ENCODE assay signal across 21 cellular contexts in the genomic region with DNA sequence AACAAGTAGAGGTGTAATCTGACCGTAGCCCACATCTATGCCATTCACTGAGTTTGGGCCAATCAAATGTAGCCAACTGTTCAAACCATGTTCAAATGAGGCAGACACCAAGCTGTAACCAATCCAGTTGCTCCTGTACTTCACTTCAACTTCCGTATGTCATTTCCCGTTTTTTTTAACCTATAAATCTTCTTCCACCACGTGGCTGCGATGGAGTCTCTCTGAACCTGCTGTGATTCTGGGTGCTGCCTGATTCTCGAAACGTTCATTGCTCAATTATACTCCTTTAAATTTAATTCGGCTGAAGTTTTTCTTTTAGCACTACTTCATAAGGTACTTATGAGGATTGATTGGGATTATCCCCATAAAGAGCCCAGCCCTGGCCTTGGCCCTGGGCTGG.
DNase-seq lines count a peak whose midpoint lies in the region; ATAC-seq, FAIRE-seq and TF ChIP-seq lines count a peak whose summit lies in the region.
"Had no signal": no experiment of that assay in that cellular context is flagged by ENCODE, and none has a peak within 500 bp of the region (broad histone marks: within the 10 kb centered on the region; RNA-seq: fewer than 3 reads in every experiment).

No MANE protein-coding gene starts in this region.

- H3K36me3 Mint-ChIP-seq in Calu3 (ENCODE audit: insufficient read depth, unreplicated experiment), result peaks cover 14% of the 10 kb centered on the region

- CTCF ChIA-PET in Calu3 (lab: Charles Lee), result interaction anchor here (0.6 to 1.6 kb wide), 11 partner anchors 36 to 123 kb away, joined by 3 to 10 read pairs (median 3); no protein-coding TSS in a partner anchor

- no peak for DNase-seq in Calu3
- peak; percentile 81 to 93 for DNase-seq in NCI-H524 (lab: John Stamatoyannopoulos, UW)
- DNase-seq in body of pancreas, result no peak
- no peak for DNase-seq in pancreas
- DNase-seq in SHP77 (lab: John Stamatoyannopoulos, UW), result no peak
- DNase-seq: CD4-positive, alpha-beta T cell; COR-L47; DMS 273 treated with DMSO at 0.1 percent for 48 hours; DMS79 treated with DMSO at 0.1 percent for 48 hours; HCEC 1CT; KG1; NCI-H1417 treated with DMSO at 0.1 percent for 48 hours; NCI-H1930; NCI-H510A; NCI-H774 had no signal

- peak overlapping the region; percentile 34 to 78 (median 71) for H3K27ac ChIP-seq in body of pancreas
- peak overlapping the region; percentile 57 to 82 (median 64) for H3K27ac ChIP-seq in pancreas
- H3K27ac ChIP-seq: SJSA1 had no signal

- H3K27me3 ChIP-seq in body of pancreas (no peaks in the 10 kb centered on the region), pancreas (no peaks in the 10 kb centered on the region)
- H3K27me3 ChIP-seq: SJSA1 had no signal

- intact Hi-C loops in Calu3 (cut with micrococcal nuclease; ENCODE audit: unreplicated experiment), result loop anchor here (5.0 to 10.0 kb wide), 2 partner anchors 61 to 623 kb away; no protein-coding TSS in a partner anchor
- intact Hi-C loops in body of pancreas (cut with DNase I), result no loop called here
- intact Hi-C loops in pancreas (cut with DNase I), result no loop called here

- BruUV-seq in Calu3 (replicated peaks; lab: Mats Ljungman, UMichigan), result no TSS peak

- peaks cover 28% of the 10 kb centered on the region for H3K4me1 Mint-ChIP-seq in Calu3 (ENCODE audit: low read depth, unreplicated experiment)
- H3K4me1 Mint-ChIP-seq: GM23338 had no signal

- TF ChIP-seq CTCF in Calu3 (IDR thresholded peaks at IDR 0.05; ENCODE audit: unreplicated experiment), result no peak
- no peak for TF ChIP-seq CTCF in body of pancreas (IDR thresholded peaks at IDR 0.05)
- TF ChIP-seq CTCF in pancreas (IDR thresholded peaks at IDR 0.05), result no peak

- H3K9me3 ChIP-seq in body of pancreas (no peaks in the 10 kb centered on the region), pancreas (no peaks in the 10 kb centered on the region)
- H3K9me3 ChIP-seq: SJSA1 had no signal

- peaks cover 13% of the 10 kb centered on the region for H3K9me3 Mint-ChIP-seq in Calu3 (ENCODE audit: low read depth, unreplicated experiment)
- H3K9me3 Mint-ChIP-seq: GM23338 had no signal

- peak overlapping the region; percentile 92 for H3K27ac Mint-ChIP-seq in Calu3 (ENCODE audit: unreplicated experiment)
- H3K27ac Mint-ChIP-seq: CD4-positive, alpha-beta T cell; GM23338 had no signal

- ATAC-seq in body of pancreas (no peak), pancreas (no peak), GM19463 (IDR thresholded peaks at IDR 0.05; ENCODE audit: unreplicated experiment) (no peak), GM18861 (IDR thresholded peaks at IDR 0.05; ENCODE audit: unreplicated experiment) (no peak), HG02852 (IDR thresholded peaks at IDR 0.05; ENCODE audit: unreplicated experiment) (no peak)
- ATAC-seq: GM23338 had no signal

- no peak overlapping the region for H3K4me3 ChIP-seq in body of pancreas
- H3K4me3 ChIP-seq in pancreas, result no peak overlapping the region
- H3K4me3 ChIP-seq: GM23338, SJSA1 had no signal

- 91 to 94% methylated on average over 8 of the region's 8 CpGs for WGBS in body of pancreas, 2 donors
- 89 to 96% methylated on average over 8 of the region's 8 CpGs for WGBS in pancreas, 2 donors

- no peaks in the 10 kb centered on the region for H3K27me3 Mint-ChIP-seq in Calu3 (ENCODE audit: unreplicated experiment)
- H3K27me3 Mint-ChIP-seq: CD4-positive, alpha-beta T cell had no signal

- no peak for TF ChIP-seq POLR2A in body of pancreas (IDR thresholded peaks at IDR 0.05)

- H3K36me3 ChIP-seq in body of pancreas (replicated peaks in 1 of 2; ENCODE audit: insufficient read depth in 1 of 2, low read depth in 2 of 2) (no peaks in the 10 kb centered on the region), pancreas (no peaks in the 10 kb centered on the region)
- H3K36me3 ChIP-seq: SJSA1 had no signal

- H3K4me1 ChIP-seq in body of pancreas, result peaks cover 19% of the 10 kb centered on the region
- peaks cover 9 to 14% (median 10%) of the 10 kb centered on the region in 3 donors for H3K4me1 ChIP-seq in pancreas
- H3K4me1 ChIP-seq: SJSA1 had no signal

- FAIRE-seq in pancreas (lab: Jason Lieb, UNC), result no peak
- FAIRE-seq: RCC 7860 had no signal

- H3K4me3 Mint-ChIP-seq in Calu3 (ENCODE audit: low read depth, unreplicated experiment), result peak overlapping the region; percentile 61
- H3K4me3 Mint-ChIP-seq: CD4-positive, alpha-beta T cell; GM23338 had no signal

Comparison
In these comparisons a context has a peak if more than half of its experiments do, and no peak if none do; other contexts are left out.
1. DNase-seq: peak in NCI-H524 (2 of 2); none in Calu3 (single experiment), body of pancreas (0 of 4), pancreas (0 of 6) and SHP77 (0 of 2).